In genomic region chr7:99576251-99576650, GRCh38 we compare ENCODE assay signal across 18 cellular contexts. TPM values are rescaled to one million over a fixed set of nuclear protein-coding genes. Genes with fewer than 3 reads are reported as not detected.
DNase-seq lines count a peak whose midpoint lies in the region; ATAC-seq and TF ChIP-seq lines count a peak whose summit lies in the region.
"Had no signal": no experiment of that assay in that cellular context is flagged by ENCODE, and none has a peak within 500 bp of the region (broad histone marks: within the 10 kb centered on the region; RNA-seq: fewer than 3 reads in every experiment).

No MANE protein-coding gene starts in this region.

- H3K9me3 Mint-ChIP-seq in H9: no peaks in the 10 kb centered on the region
- no peaks in the 10 kb centered on the region for H3K9me3 Mint-ChIP-seq in WTC11
- H3K9me3 Mint-ChIP-seq in neural progenitor cell: no peaks in the 10 kb centered on the region
- H3K9me3 Mint-ChIP-seq in activated T-helper 17 cell treated with anti-CD3 and anti-CD28 coated beads, Interleukin-2, amount 50 U/mL, for 72 hours: no peaks in the 10 kb centered on the region
- H3K9me3 Mint-ChIP-seq: CD8-positive, alpha-beta memory T cell; IgD-negative memory B cell had no signal

- H3K4me3 ChIP-seq in neural progenitor cell: no peak overlapping the region
- no peak overlapping the region for H3K4me3 ChIP-seq in gastrocnemius medialis
- H3K4me3 ChIP-seq: A549, GM23248 had no signal

- H2BK15ac ChIP-seq in H9 (ENCODE audit: low read depth, low read length): no peak overlapping the region

- H3K4me1 ChIP-seq in H9 (ENCODE audit: insufficient read depth, low read length): peaks cover 2% of the 10 kb centered on the region; the same call in 1 of the 2 replicates
- no peaks in the 10 kb centered on the region for H3K4me1 ChIP-seq in neural progenitor cell
- peaks cover 26 to 27% of the 10 kb centered on the region in 2 donors for H3K4me1 ChIP-seq in gastrocnemius medialis
- H3K4me1 ChIP-seq: A549, Caco-2 had no signal

- no peak for TF ChIP-seq POLR2A in gastrocnemius medialis (IDR thresholded peaks at IDR 0.05)

- H4K20me1 ChIP-seq in H9 (ENCODE audit: control insufficient read depth, insufficient read depth, insufficient read length): no peaks in the 10 kb centered on the region
- peaks cover 11% of the 10 kb centered on the region for H4K20me1 ChIP-seq in neural progenitor cell (ENCODE audit: low read depth)

- no peak overlapping the region for H3K18ac ChIP-seq in H9 (ENCODE audit: insufficient read length, low read depth, low read length)

- no peak overlapping the region for H2BK12ac ChIP-seq in H9 (ENCODE audit: insufficient read length, low read depth, low read length)

- no peaks in the 10 kb centered on the region for H3K27me3 ChIP-seq in H9 (ENCODE audit: insufficient read depth, low read length)
- H3K27me3 ChIP-seq in neural progenitor cell: no peaks in the 10 kb centered on the region
- no peaks in the 10 kb centered on the region for H3K27me3 ChIP-seq in gastrocnemius medialis
- H3K27me3 ChIP-seq: BE2C had no signal

- H3K27ac ChIP-seq in H9 (ENCODE audit: insufficient read length, low read depth, low read length): no peak overlapping the region
- no peak overlapping the region for H3K27ac ChIP-seq in neural progenitor cell
- peak overlapping the region; percentile 72 to 81 (median 78) for H3K27ac ChIP-seq in gastrocnemius medialis
- H3K27ac ChIP-seq: A549, C4-2B, GM23248 had no signal

- ATAC-seq in WTC11 (no peak), gastrocnemius medialis (no peak), GM21528 (IDR thresholded peaks at IDR 0.05; ENCODE audit: low FRiP score, unreplicated experiment) (no peak)
- ATAC-seq in activated T-helper 17 cell treated with anti-CD3 and anti-CD28 coated beads, Interleukin-2, amount 50 U/mL, for 72 hours (replicated peaks): no peak
- ATAC-seq: A549 had no signal

- H3K14ac ChIP-seq in H9 (ENCODE audit: insufficient read depth, low read length): no peak overlapping the region

- H2BK20ac ChIP-seq in H9 (ENCODE audit: low read depth, low read length, poor library complexity, severe bottlenecking): no peak overlapping the region

- H2BK5ac ChIP-seq in H9 (ENCODE audit: insufficient read length, low read length): no peak overlapping the region

- H3K9me3 ChIP-seq in H9 (ENCODE audit: control insufficient read depth, low read depth, low read length) (no peaks in the 10 kb centered on the region), neural progenitor cell (ENCODE audit: low read depth) (no peaks in the 10 kb centered on the region), gastrocnemius medialis (no peaks in the 10 kb centered on the region)
- H3K9me3 ChIP-seq: A549, BE2C, Caco-2 had no signal

- intact Hi-C loops in gastrocnemius medialis (cut with DNase I; ENCODE audit: low total_unique reads): loop anchor here (1.0 kb wide), 1 partner anchor 15 kb away; no protein-coding TSS in a partner anchor

- H3K9ac ChIP-seq in H9 (ENCODE audit: extremely low read depth, insufficient read length, low read length): no peak overlapping the region
- H3K9ac ChIP-seq in neural progenitor cell: peak overlapping the region; percentile 23
- H3K9ac ChIP-seq: GM23248 had no signal

- no peak overlapping the region for H4K91ac ChIP-seq in H9 (ENCODE audit: insufficient read length, low read depth, low read length)

- H3K23me2 ChIP-seq in H9 (ENCODE audit: insufficient read length, low read depth, low read length, poor library complexity, severe bottlenecking): peaks cover 10% of the 10 kb centered on the region

- CTCF ChIA-PET in WTC11 (lab: Charles Lee): no interaction called here

- WGBS in H9 (ENCODE audit: extremely low coverage, insufficient read length, low lambda C conversion rate): no CpG with 5 or more reads among the region's 3 CpGs

- no peak overlapping the region for H3K4ac ChIP-seq in H9 (ENCODE audit: low read depth, low read length)

- H3K27me3 Mint-ChIP-seq in H9 (ENCODE audit: low read depth): no peaks in the 10 kb centered on the region
- no peaks in the 10 kb centered on the region for H3K27me3 Mint-ChIP-seq in WTC11 (ENCODE audit: low read depth)
- H3K27me3 Mint-ChIP-seq in neural progenitor cell (ENCODE audit: insufficient read depth, low read depth): peaks cover 2% of the 10 kb centered on the region
- no peaks in the 10 kb centered on the region for H3K27me3 Mint-ChIP-seq in activated T-helper 17 cell treated with anti-CD3 and anti-CD28 coated beads, Interleukin-2, amount 50 U/mL, for 72 hours
- H3K27me3 Mint-ChIP-seq: CD8-positive, alpha-beta memory T cell had no signal

- in situ Hi-C loops in gastrocnemius medialis (cut with MboI; ENCODE audit: low sequenced_read_pairs in 4 of 4): no loop called here

- H3K36me3 ChIP-seq in neural progenitor cell: no peaks in the 10 kb centered on the region
- H3K36me3 ChIP-seq in gastrocnemius medialis: peaks cover 0 to 8% of the 10 kb centered on the region in 2 donors

- peaks cover 40% of the 10 kb centered on the region for H3F3A ChIP-seq in neural progenitor cell (ENCODE audit: low read depth)

- H2BK120ac ChIP-seq in H9 (ENCODE audit: low read depth, low read length, poor library complexity, severe bottlenecking): no peak overlapping the region

- no peak overlapping the region for H2AFZ ChIP-seq in H9 (ENCODE audit: low read length)
- H2AFZ ChIP-seq in neural progenitor cell (replicated peaks): no peak overlapping the region
- H2AFZ ChIP-seq: GM23248 had no signal

- POLR2A ChIA-PET in WTC11 (lab: Charles Lee): no interaction called here

- H3K27ac Mint-ChIP-seq in H9: peak overlapping the region in 2 of 3 experiments; percentile 28 to 85; a peak in 4 of 7 replicates
- peak overlapping the region; percentile 78; the same call in 1 of the 2 replicates for H3K27ac Mint-ChIP-seq in WTC11
- no peak overlapping the region for H3K27ac Mint-ChIP-seq in neural progenitor cell
- no peak overlapping the region for H3K27ac Mint-ChIP-seq in activated T-helper 17 cell treated with anti-CD3 and anti-CD28 coated beads, Interleukin-2, amount 50 U/mL, for 72 hours

- H3K56ac ChIP-seq in H9 (ENCODE audit: insufficient read length, low read depth, low read length): no peak overlapping the region

- no peak overlapping the region for H3K23ac ChIP-seq in H9 (ENCODE audit: insufficient read length, low read depth, low read length)

- no peak overlapping the region for H3K4me3 Mint-ChIP-seq in H9
- H3K4me3 Mint-ChIP-seq in WTC11: no peak overlapping the region
- H3K4me3 Mint-ChIP-seq in neural progenitor cell: no peak overlapping the region
- H3K4me3 Mint-ChIP-seq in activated T-helper 17 cell treated with anti-CD3 and anti-CD28 coated beads, Interleukin-2, amount 50 U/mL, for 72 hours: no peak overlapping the region
- H3K4me3 Mint-ChIP-seq: IgD-negative memory B cell had no signal

- H4K5ac ChIP-seq in H9 (ENCODE audit: insufficient read length, low read depth, low read length): no peak overlapping the region

- H3K79me2 ChIP-seq in H9 (ENCODE audit: insufficient read depth, low read length) (peaks cover 1% of the 10 kb centered on the region; the same call in 1 of the 2 replicates), neural progenitor cell (ENCODE audit: low read depth) (no peaks in the 10 kb centered on the region)

- DNase-seq in H9 (no peak), WTC11 (ENCODE audit: low spot score) (no peak), neural progenitor cell (ENCODE audit: low spot score) (no peak), gastrocnemius medialis (no peak), OCI-M1 (lab: John Stamatoyannopoulos, UW) (no peak), NAMALWA (ENCODE audit: low spot score) (no peak)
- DNase-seq: BE2C; Caco-2; CD8-positive, alpha-beta memory T cell; DMS53; GF-D8; GM23248; H7 had no signal

- H3T11ph ChIP-seq in H9 (ENCODE audit: low read length): no peak overlapping the region

- H3K4me1 Mint-ChIP-seq in H9 (peaks cover 33 to 40% of the 10 kb centered on the region in 2 experiments), WTC11 (peaks cover 28% of the 10 kb centered on the region), neural progenitor cell (peaks cover 8% of the 10 kb centered on the region)
- peaks cover 7% of the 10 kb centered on the region for H3K4me1 Mint-ChIP-seq in activated T-helper 17 cell treated with anti-CD3 and anti-CD28 coated beads, Interleukin-2, amount 50 U/mL, for 72 hours

- H3K79me1 ChIP-seq in H9 (ENCODE audit: insufficient read depth, low read depth, low read length, poor library complexity, severe bottlenecking): no peaks in the 10 kb centered on the region

- H3K36me3 Mint-ChIP-seq in H9 (ENCODE audit: insufficient read depth in 1 of 3, low read depth in 3 of 3) (peaks cover 22 to 28% (median 27%) of the 10 kb centered on the region in 3 experiments; a peak in 6 of 7 replicates), WTC11 (peaks cover 28% of the 10 kb centered on the region), neural progenitor cell (peaks cover 12% of the 10 kb centered on the region)
- H3K36me3 Mint-ChIP-seq in activated T-helper 17 cell treated with anti-CD3 and anti-CD28 coated beads, Interleukin-2, amount 50 U/mL, for 72 hours (ENCODE audit: low read depth): peaks cover 28% of the 10 kb centered on the region
- H3K36me3 Mint-ChIP-seq: IgD-negative memory B cell had no signal

- TF ChIP-seq CTCF in H9 (conservative IDR thresholded peaks at IDR 0.05) (no peak), WTC11 (IDR thresholded peaks at IDR 0.05) (no peak), neural progenitor cell (IDR thresholded peaks at IDR 0.05) (no peak), gastrocnemius medialis (IDR thresholded peaks at IDR 0.05 in 4 of 5, conservative IDR thresholded peaks at IDR 0.05 in 1 of 5) (no peak)

- H4K8ac ChIP-seq in H9 (replicated peaks; ENCODE audit: insufficient read length, low read depth, low read length): no peak overlapping the region

- H2AK5ac ChIP-seq in H9 (ENCODE audit: insufficient read length, low read length): no peak overlapping the region

- H3K4me2 ChIP-seq in H9 (ENCODE audit: insufficient read depth, insufficient read length, low read length) (no peak overlapping the region), neural progenitor cell (no peak overlapping the region)
- H3K4me2 ChIP-seq: A549 had no signal

RNA-seq across cellular contexts. Expression of gene ZNF655, which starts 17.8 kb away (rescaled TPM):
- total RNA-seq in H9 (2021) (48.8 and 49.2 TPM in 2 replicates), WTC11 (2021) (37.1 to 40.4 TPM (median 38.2 TPM) in 3 replicates), neural progenitor cell (ENCODE audit: low replicate concordance) (59.3 and 66.3 TPM in 2 replicates), gastrocnemius medialis (10 to 100 TPM; 41.5 to 85.1 (median 56.5) TPM)
- 10 to 100 TPM; 79.2 to 98.5 TPM for total RNA-seq in activated T-helper 17 cell treated with anti-CD3 and anti-CD28 coated beads, Interleukin-2, amount 50 U/mL, for 72 hours

RNA-seq across cellular contexts. Expression of gene TMEM225B, which starts 21.8 kb away (rescaled TPM):
- total RNA-seq in H9 (2021): 0.44 TPM in 1 of 2 replicates, not detected in the other
- 0.78 to 0.81 TPM (median 0.78 TPM) in 3 replicates for total RNA-seq in WTC11 (2021)
- total RNA-seq in neural progenitor cell (ENCODE audit: low replicate concordance): 0.53 TPM in 1 of 2 replicates, not detected in the other
- total RNA-seq in gastrocnemius medialis: not detected
- total RNA-seq in activated T-helper 17 cell treated with anti-CD3 and anti-CD28 coated beads, Interleukin-2, amount 50 U/mL, for 72 hours: 1 to 10 TPM in 1 of 2 donors, under 1 TPM in 1; 0.86 to 4.4 TPM
- total RNA-seq: GM23248 had no signal

RNA-seq across cellular contexts. Expression of gene FAM200A, which starts 24.3 kb away (rescaled TPM):
- total RNA-seq in H9 (2021): 7.8 and 8.7 TPM in 2 replicates
- 5.9 to 7.2 TPM (median 6.6 TPM) in 3 replicates for total RNA-seq in WTC11 (2021)
- 14.7 and 21.1 TPM in 2 replicates for total RNA-seq in neural progenitor cell (ENCODE audit: low replicate concordance)
- total RNA-seq in gastrocnemius medialis: 1 to 10 TPM; 2.3 to 5.7 (median 3.8) TPM
- 1 to 10 TPM; 2.7 to 5.5 TPM for total RNA-seq in activated T-helper 17 cell treated with anti-CD3 and anti-CD28 coated beads, Interleukin-2, amount 50 U/mL, for 72 hours

RNA-seq across cellular contexts. Expression of gene ZSCAN25, which starts 40.5 kb away (rescaled TPM):
- total RNA-seq in H9 (2021): 21.3 and 21.5 TPM in 2 replicates
- total RNA-seq in WTC11 (2021): 16.3 to 20.1 TPM (median 19.9 TPM) in 3 replicates
- total RNA-seq in neural progenitor cell (ENCODE audit: low replicate concordance): 8.7 and 13.3 TPM in 2 replicates
- 1 to 10 TPM; 6.0 to 7.9 (median 7.2) TPM for total RNA-seq in gastrocnemius medialis
- total RNA-seq in activated T-helper 17 cell treated with anti-CD3 and anti-CD28 coated beads, Interleukin-2, amount 50 U/mL, for 72 hours: 10 to 100 TPM; 25.0 to 58.4 TPM

Comparison
In these comparisons a context has a peak if more than half of its experiments do, and no peak if none do; other contexts are left out.
1. H3K27ac ChIP-seq: peak in gastrocnemius medialis (4 of 4); none in H9 (single experiment) and neural progenitor cell (single experiment).
2. H3K27ac Mint-ChIP-seq: peak in H9 (2 of 3) and WTC11 (single experiment); none in neural progenitor cell (single experiment) and activated T-helper 17 cell treated with anti-CD3 and anti-CD28 coated beads, Interleukin-2, amount 50 U/mL, for 72 hours (single experiment).